Comparison of ENCODE assay signal across 24 cellular contexts in the genomic region with DNA sequence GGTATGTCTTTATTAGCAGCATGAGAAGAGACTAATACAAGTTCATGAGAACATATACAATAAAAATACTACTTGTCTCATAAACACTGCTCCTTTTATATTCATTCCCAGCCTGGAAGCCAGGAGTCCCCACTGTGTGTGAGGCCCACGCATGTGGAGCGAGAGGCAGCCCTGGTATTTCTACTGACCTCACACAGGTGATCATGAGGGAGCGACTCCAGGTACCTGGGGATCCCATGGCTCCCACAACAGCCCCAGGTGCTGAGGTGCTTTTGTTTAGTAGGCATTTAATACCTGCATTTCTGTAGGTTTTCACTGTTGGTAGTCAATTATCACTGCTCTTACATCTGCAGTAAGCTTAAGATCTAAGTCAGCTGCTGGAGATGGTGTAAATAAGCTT.
"Had no signal": no experiment of that assay in that cellular context is flagged by ENCODE, and none has a peak within 500 bp of the region (broad histone marks: within the 10 kb centered on the region; RNA-seq: fewer than 3 reads in every experiment).

No MANE protein-coding gene starts in this region.

- H3K27me3 Mint-ChIP-seq: activated CD8-positive, alpha-beta T cell treated with anti-CD3 and anti-CD28 coated beads for 36 hours; activated naive CD4-positive, alpha-beta T cell treated with anti-CD3 and anti-CD28 coated beads, Interleukin-2, amount 50 U/mL, for 24 hours; T-cell had no signal

- ATAC-seq: activated CD4-positive, CD25-positive, alpha-beta regulatory T cell treated with anti-CD3 and anti-CD28 coated beads, Interleukin-2, amount 50 U/mL, for 24 hours; activated CD8-positive, alpha-beta T cell treated with anti-CD3 and anti-CD28 coated beads for 36 hours; K562; Panc1; Right ventricle myocardium inferior; T-cell had no signal

- H3K9me3 Mint-ChIP-seq: activated CD8-positive, alpha-beta T cell treated with anti-CD3 and anti-CD28 coated beads for 36 hours; activated naive CD4-positive, alpha-beta T cell treated with anti-CD3 and anti-CD28 coated beads, Interleukin-2, amount 50 U/mL, for 24 hours; T-cell had no signal

- H3K4me3 Mint-ChIP-seq: activated CD8-positive, alpha-beta T cell treated with anti-CD3 and anti-CD28 coated beads for 36 hours; activated naive CD4-positive, alpha-beta T cell treated with anti-CD3 and anti-CD28 coated beads, Interleukin-2, amount 50 U/mL, for 24 hours; T-cell had no signal

- H3K4me3 ChIP-seq: K562, SK-N-MC had no signal

- DNase-seq: activated CD4-positive, alpha-beta T cell treated with anti-CD3 and anti-CD28 coated beads for 4 hours; activated CD8-positive, alpha-beta memory T cell treated with anti-CD3 and anti-CD28 coated beads, Interleukin-2, amount 50 U/mL, for 48 hours; activated CD8-positive, alpha-beta T cell treated with anti-CD3 and anti-CD28 coated beads for 36 hours; activated effector memory CD4-positive, alpha-beta T cell treated with Interleukin-2 at 50 U/mL for 16 hours; activated naive CD4-positive, alpha-beta T cell; activated T-cell treated with anti-CD3 and anti-CD28 coated beads, Interleukin-2, amount 50 U/mL, for 1 hour; aorta; central memory CD4-positive, alpha-beta T cell; Karpas-422; NCI-H1105 treated with DMSO at 0.1 percent for 48 hours; NCI-H1436 treated with DMSO at 0.1 percent for 48 hours; NCI-H187; NCI-H2081; NCI-H510A treated with DMSO at 0.1 percent for 48 hours; NCI-H748 treated with DMSO at 0.1 percent for 48 hours; RPMI8226; T-cell; WERI-Rb-1 had no signal

- H3K27ac Mint-ChIP-seq: activated CD8-positive, alpha-beta T cell treated with anti-CD3 and anti-CD28 coated beads for 36 hours; T-cell had no signal

- H3K36me3 Mint-ChIP-seq: activated naive CD4-positive, alpha-beta T cell treated with anti-CD3 and anti-CD28 coated beads, Interleukin-2, amount 50 U/mL, for 24 hours; T-cell had no signal

- H3K27ac ChIP-seq: SK-N-MC, WERI-Rb-1 had no signal
